ENCODE assay signal across 8 cellular contexts in the genomic region with DNA sequence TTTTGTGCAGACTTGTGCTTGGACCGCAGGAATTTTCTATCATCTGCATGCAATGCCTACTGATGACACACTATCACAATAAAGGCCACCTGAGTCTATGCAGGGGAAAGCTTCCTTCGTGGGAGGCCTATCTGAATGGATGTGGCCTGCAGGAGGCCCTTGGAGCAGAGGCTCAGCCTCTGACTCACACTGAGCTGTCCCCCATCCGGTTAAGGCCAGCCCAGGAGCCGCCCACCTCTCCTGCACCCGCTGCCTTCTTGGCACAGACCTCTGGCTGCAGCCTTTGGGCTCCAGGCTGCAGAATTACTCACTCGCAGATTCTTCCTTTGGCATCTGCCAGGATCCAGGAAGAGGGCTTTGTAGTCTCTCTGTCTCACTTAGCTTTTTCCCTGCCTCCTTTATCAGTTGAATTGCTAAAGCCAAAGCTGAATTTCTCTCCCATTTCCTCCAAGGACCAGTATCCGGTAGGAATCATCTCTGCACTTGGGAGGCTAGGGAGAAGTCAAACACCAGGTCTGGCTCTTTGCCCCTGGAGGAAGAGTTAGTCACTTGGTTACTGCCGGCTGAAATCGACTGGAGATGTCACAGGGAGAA.
DNase-seq lines count a peak whose midpoint lies in the region; ATAC-seq and TF ChIP-seq lines count a peak whose summit lies in the region.

No MANE protein-coding gene starts in this region.

- no peaks in the 10 kb centered on the region for H3K27me3 ChIP-seq in esophagus muscularis mucosa

- ATAC-seq in omental fat pad (ENCODE audit: low FRiP score) = peak; percentile 97

- peak; percentile 91 for DNase-seq in DMS53 (lab: John Stamatoyannopoulos, UW)
- peak; percentile 78 for DNase-seq in NCI-H69 (lab: John Stamatoyannopoulos, UW)
- DNase-seq in esophagus muscularis mucosa (ENCODE audit: extremely low spot score) = no peak
- peak; percentile 26 for DNase-seq in omental fat pad (ENCODE audit: low spot score)
- no peak for DNase-seq in activated CD4-positive, CD25-positive, alpha-beta regulatory T cell (lab: John Stamatoyannopoulos, UW)
- DNase-seq in activated naive CD4-positive, alpha-beta T cell treated with Interleukin-2 at 50 U/mL for 16 hours = no peak
- DNase-seq in NCI-H187 (lab: John Stamatoyannopoulos, UW) = no peak
- no peak for DNase-seq in activated effector memory CD4-positive, alpha-beta T cell treated with Interleukin-2 at 50 U/mL for 16 hours

- no peak for TF ChIP-seq EP300 in esophagus muscularis mucosa (IDR thresholded peaks at IDR 0.05)

- TF ChIP-seq POLR2A in esophagus muscularis mucosa (IDR thresholded peaks at IDR 0.05; ENCODE audit: low read depth) = no peak

- peak overlapping the region; percentile 41 to 63 (median 50) for H3K27ac ChIP-seq in esophagus muscularis mucosa (replicated peaks in 1 of 4)

- intact Hi-C loops in esophagus muscularis mucosa (cut with DNase I) = no loop called here

- H3K4me1 ChIP-seq in esophagus muscularis mucosa = peaks cover 13 to 17% (median 16%) of the 10 kb centered on the region in 4 donors

- WGBS in esophagus muscularis mucosa = 27% methylated on average over 8 of the region's 9 CpGs

- H3K4me3 ChIP-seq in esophagus muscularis mucosa = no peak overlapping the region

- no peaks in the 10 kb centered on the region for H3K9me3 ChIP-seq in esophagus muscularis mucosa

- no peaks in the 10 kb centered on the region for H3K36me3 ChIP-seq in esophagus muscularis mucosa

- TF ChIP-seq CTCF in esophagus muscularis mucosa (IDR thresholded peaks at IDR 0.05) (no peak), omental fat pad (IDR thresholded peaks at IDR 0.05) (no peak)

Comparison
In these comparisons a context has a peak if more than half of its experiments do, and no peak if none do; other contexts are left out.
1. DNase-seq: peak in DMS53 (single experiment), NCI-H69 (single experiment) and omental fat pad (single experiment); none in esophagus muscularis mucosa (single experiment), activated CD4-positive, CD25-positive, alpha-beta regulatory T cell (0 of 4), activated naive CD4-positive, alpha-beta T cell treated with Interleukin-2 at 50 U/mL for 16 hours (single experiment), NCI-H187 (0 of 2) and activated effector memory CD4-positive, alpha-beta T cell treated with Interleukin-2 at 50 U/mL for 16 hours (single experiment).